8 cellular contexts compared by ENCODE assay signal in genomic region chr1:6646499-6647148, GRCh38. TPM values are rescaled to one million over a fixed set of nuclear protein-coding genes. Genes with fewer than 3 reads are reported as not detected.
DNase-seq lines count a peak whose midpoint lies in the region; ATAC-seq and TF ChIP-seq lines count a peak whose summit lies in the region.

No MANE protein-coding gene starts in this region.

- peaks cover 18% of the 10 kb centered on the region for H3K36me3 Mint-ChIP-seq in Calu3 (ENCODE audit: insufficient read depth, unreplicated experiment)

- H3F3A ChIP-seq in GM23248 (ENCODE audit: insufficient read depth) = no peaks in the 10 kb centered on the region
- no peaks in the 10 kb centered on the region for H3F3A ChIP-seq in PC-3 (ENCODE audit: low read length, unreplicated experiment)

- no peak overlapping the region for H3K27ac Mint-ChIP-seq in Calu3 (ENCODE audit: unreplicated experiment)

- DNase-seq in Calu3 (no peak), GM23248 (peak; percentile 74), PC-3 (peak; percentile 68), cerebellum (ENCODE audit: low spot score) (peak; percentile 53)
- no peak for DNase-seq in activated CD4-positive, CD25-positive, alpha-beta regulatory T cell treated with anti-CD3 and anti-CD28 coated beads, Interleukin-2, amount 50 U/mL, for 72 hours
- no peak for DNase-seq in activated CD4-positive, CD25-positive, alpha-beta regulatory T cell (lab: John Stamatoyannopoulos, UW)

- H3K4me3 ChIP-seq in GM23248 (no peak overlapping the region), PC-3 (ENCODE audit: low read length) (no peak overlapping the region), liver (ENCODE audit: low read depth in 1 of 3, low read length in 3 of 3) (no peak overlapping the region)

- H3K9me3 Mint-ChIP-seq in Calu3 (ENCODE audit: low read depth, unreplicated experiment) = no peaks in the 10 kb centered on the region

- H3K9me2 ChIP-seq in GM23248 (ENCODE audit: insufficient read depth) = no peaks in the 10 kb centered on the region
- no peaks in the 10 kb centered on the region for H3K9me2 ChIP-seq in PC-3 (replicated peaks; ENCODE audit: low read length)

- H3K4me1 Mint-ChIP-seq in Calu3 (ENCODE audit: low read depth, unreplicated experiment) = no peaks in the 10 kb centered on the region

- H4K20me1 ChIP-seq in GM23248 (ENCODE audit: insufficient read depth) (no peaks in the 10 kb centered on the region), PC-3 (ENCODE audit: low read length) (no peaks in the 10 kb centered on the region)

- TF ChIP-seq CTCF in Calu3 (IDR thresholded peaks at IDR 0.05; ENCODE audit: unreplicated experiment) = peak; percentile 6
- TF ChIP-seq CTCF in PC-3 (conservative IDR thresholded peaks at IDR 0.05; ENCODE audit: low read depth, low read length) = peak; percentile 90
- TF ChIP-seq CTCF in liver (IDR thresholded peaks at IDR 0.05; ENCODE audit: low read depth, low read length, missing input control) = peak; percentile 53

- no peak overlapping the region for H3K4me2 ChIP-seq in GM23248 (ENCODE audit: unreplicated experiment)
- no peak overlapping the region for H3K4me2 ChIP-seq in PC-3 (ENCODE audit: low read length)

- H2AFZ ChIP-seq in GM23248 = no peak overlapping the region
- H2AFZ ChIP-seq in PC-3 (ENCODE audit: low read length) = no peak overlapping the region

- CTCF ChIA-PET in Calu3 (lab: Charles Lee) = no interaction called here
- CTCF ChIA-PET in PC-3 (lab: Charles Lee) = interaction anchor here (0.5 kb wide), 1 partner anchor 21 kb away, joined by 7 read pairs; no protein-coding TSS in a partner anchor

- TF ChIP-seq RAD21 in liver (IDR thresholded peaks at IDR 0.05) = peak; percentile 84 to 89

- BruUV-seq in Calu3 (replicated peaks; lab: Mats Ljungman, UMichigan) = no TSS peak
- TSS peak; percentile 21 for BruUV-seq in PC-3 (replicated peaks; lab: Mats Ljungman, UMichigan)

- H3K27ac ChIP-seq in GM23248 (no peak overlapping the region), PC-3 (ENCODE audit: low read length) (no peak overlapping the region), liver (ENCODE audit: low read depth in 1 of 2, low read length in 2 of 2) (no peak overlapping the region)

- intact Hi-C loops in Calu3 (cut with micrococcal nuclease; ENCODE audit: unreplicated experiment) (loop anchor here (5.0 kb wide), 1 partner anchor 159 kb away; no protein-coding TSS in a partner anchor), PC-3 (cut with micrococcal nuclease) (loop anchor here (1.0 to 5.0 kb wide), 3 partner anchors 66 to 160 kb away; partner anchors contain the start of gene NOL9)

- no peak overlapping the region for H3K9ac ChIP-seq in GM23248
- no peak overlapping the region for H3K9ac ChIP-seq in PC-3 (ENCODE audit: low read length)
- H3K9ac ChIP-seq in liver (ENCODE audit: low read depth in 1 of 2, low read length in 2 of 2) = no peak overlapping the region

- no peaks in the 10 kb centered on the region for H3K27me3 ChIP-seq in GM23248 (replicated peaks; ENCODE audit: insufficient read depth)
- no peaks in the 10 kb centered on the region for H3K27me3 ChIP-seq in PC-3 (ENCODE audit: low read length)
- no peaks in the 10 kb centered on the region for H3K27me3 ChIP-seq in liver (ENCODE audit: control insufficient read depth in 4 of 4, insufficient read depth in 4 of 4, low read length in 3 of 4)

- H3K79me2 ChIP-seq in GM23248 (ENCODE audit: insufficient read depth) = no peaks in the 10 kb centered on the region
- no peaks in the 10 kb centered on the region for H3K79me2 ChIP-seq in PC-3 (ENCODE audit: low read length)

- in situ Hi-C loops in GM23248 (cut with MboI) = no loop called here

- no peaks in the 10 kb centered on the region for H3K4me1 ChIP-seq in GM23248 (ENCODE audit: insufficient read depth)
- H3K4me1 ChIP-seq in PC-3 (ENCODE audit: insufficient read depth, low read length) = no peaks in the 10 kb centered on the region
- H3K4me1 ChIP-seq in liver (ENCODE audit: control insufficient read depth in 4 of 4, insufficient read depth in 4 of 4, low read length in 3 of 4) = no peaks in the 10 kb centered on the region

- WGBS in GM23248 (ENCODE audit: low coverage in 1 of 2, low lambda C conversion rate in 2 of 2, missing lambda C conversion rate in 2 of 2), 2 experiments = 69 to 71% methylated on average over 10 of the region's 10 CpGs
- WGBS in liver = 64% methylated on average over 10 of the region's 10 CpGs

- H3K27me3 Mint-ChIP-seq in Calu3 (ENCODE audit: unreplicated experiment) = no peaks in the 10 kb centered on the region

- H3K4me3 Mint-ChIP-seq in Calu3 (ENCODE audit: low read depth, unreplicated experiment) = no peak overlapping the region

- H3K36me3 ChIP-seq in GM23248 (ENCODE audit: low read depth) (peaks cover 10% of the 10 kb centered on the region; the same call in 1 of the 2 replicates), PC-3 (ENCODE audit: low read depth, low read length) (peaks cover 42% of the 10 kb centered on the region), liver (ENCODE audit: control insufficient read depth in 4 of 4, insufficient read depth in 3 of 4, low read depth in 1 of 4, low read length in 3 of 4) (peaks cover 0 to 32% (median 5%) of the 10 kb centered on the region in 4 donors)

- POLR2A ChIA-PET in PC-3 (lab: Charles Lee; ENCODE audit: unreplicated experiment) = interaction anchor here (0.7 kb wide), 1 partner anchor 44 kb away, joined by 12 read pairs; no protein-coding TSS in a partner anchor

- ATAC-seq in PC-3 (peak; percentile 53), HG03025 (IDR thresholded peaks at IDR 0.05; ENCODE audit: low FRiP score, unreplicated experiment) (no peak)

- no peaks in the 10 kb centered on the region for H3K9me3 ChIP-seq in GM23248 (ENCODE audit: low read depth)
- no peaks in the 10 kb centered on the region for H3K9me3 ChIP-seq in PC-3 (ENCODE audit: low read length)
- no peaks in the 10 kb centered on the region for H3K9me3 ChIP-seq in liver (ENCODE audit: control insufficient read depth in 4 of 4, low read length in 3 of 4)

TF ChIP-seq in liver, 16 proteins besides CTCF, POLR2A, EP300 and RAD21:
- TF ChIP-seq ATF3 (IDR thresholded peaks at IDR 0.05) = no peak
- TF ChIP-seq NR2F2 (IDR thresholded peaks at IDR 0.05) = no peak
TF ChIP-seq in liver: peak in this region for 0.

RNA-seq across cellular contexts. Expression of gene THAP3, which starts 22.0 kb away (rescaled TPM):
- total RNA-seq in Calu3 (2022) = 11.4 and 11.5 TPM in 2 replicates
- total RNA-seq in GM23248 (2014; rRNA removed; shearing (Covaris generic)) = 14.5 and 18.8 TPM in 2 replicates
- polyA plus RNA-seq in GM23248 (2016; fragmentation: Nextera tagmentation; extraction: Ambion mirVana) = 19.0 and 19.5 TPM in 2 replicates
- 42.4 and 54.6 TPM in 2 replicates for total RNA-seq in PC-3 (2014; rRNA removed)
- 20.6 TPM for total RNA-seq in cerebellum
- total RNA-seq in liver = 1 to 10 TPM; 7.2 to 8.7 TPM
- 10 to 100 TPM in 1 of 2 donors, 1 to 10 TPM in 1; 8.4 to 10.2 TPM for polyA plus RNA-seq in liver

RNA-seq across cellular contexts. Expression of gene PHF13, which starts 33.1 kb away (rescaled TPM):
- total RNA-seq in Calu3 (2022) = 14.2 and 14.5 TPM in 2 replicates
- total RNA-seq in GM23248 (2014; rRNA removed; shearing (Covaris generic)) = 21.3 and 21.5 TPM in 2 replicates
- 11.2 and 11.6 TPM in 2 replicates for polyA plus RNA-seq in GM23248 (2016; fragmentation: Nextera tagmentation; extraction: Ambion mirVana)
- 13.2 and 14.9 TPM in 2 replicates for total RNA-seq in PC-3 (2014; rRNA removed)
- 9.5 TPM for total RNA-seq in cerebellum
- total RNA-seq in liver = 1 to 10 TPM; 4.1 to 8.7 TPM
- polyA plus RNA-seq in liver = 1 to 10 TPM; 1.4 to 3.5 TPM

RNA-seq across cellular contexts. Expression of gene KLHL21, which starts 44.0 kb away (rescaled TPM):
- total RNA-seq in Calu3 (2022) (21.8 and 23.5 TPM in 2 replicates), PC-3 (2014; rRNA removed) (82.5 and 105 TPM in 2 replicates), cerebellum (6.1 TPM), liver (10 to 100 TPM; 20.8 to 30.4 TPM)
- 39.3 and 52.9 TPM in 2 replicates for total RNA-seq in GM23248 (2014; rRNA removed; shearing (Covaris generic))
- polyA plus RNA-seq in GM23248 (2016; fragmentation: Nextera tagmentation; extraction: Ambion mirVana) (16.6 and 17.7 TPM in 2 replicates), liver (10 to 100 TPM in 1 of 2 donors, 1 to 10 TPM in 1; 8.7 to 12.4 TPM)

RNA-seq across cellular contexts. Expression of gene DNAJC11, which starts 55.0 kb away (rescaled TPM):
- total RNA-seq in Calu3 (2022) = 57.3 and 64.0 TPM in 2 replicates
- 23.4 and 28.9 TPM in 2 replicates for total RNA-seq in GM23248 (2014; rRNA removed; shearing (Covaris generic))
- polyA plus RNA-seq in GM23248 (2016; fragmentation: Nextera tagmentation; extraction: Ambion mirVana) = 40.6 and 46.9 TPM in 2 replicates
- total RNA-seq in PC-3 (2014; rRNA removed) = 105 and 108 TPM in 2 replicates
- 35.4 TPM for total RNA-seq in cerebellum
- total RNA-seq in liver = 10 to 100 TPM; 24.7 to 36.1 TPM
- 10 to 100 TPM; 16.5 to 22.9 TPM for polyA plus RNA-seq in liver

Comparison
In these comparisons a context has a peak if more than half of its experiments do, and no peak if none do; other contexts are left out.
1. DNase-seq: peak in GM23248 (single experiment), PC-3 (single experiment) and cerebellum (single experiment); none in Calu3 (single experiment), activated CD4-positive, CD25-positive, alpha-beta regulatory T cell treated with anti-CD3 and anti-CD28 coated beads, Interleukin-2, amount 50 U/mL, for 72 hours (single experiment) and activated CD4-positive, CD25-positive, alpha-beta regulatory T cell (0 of 4).
2. CTCF ChIP-seq: peak in every context shown above with its lines; median percentile 90 in PC-3; 53 in liver; 6 in Calu3.